ENCODE assay signal across 8 cellular contexts in the genomic region with DNA sequence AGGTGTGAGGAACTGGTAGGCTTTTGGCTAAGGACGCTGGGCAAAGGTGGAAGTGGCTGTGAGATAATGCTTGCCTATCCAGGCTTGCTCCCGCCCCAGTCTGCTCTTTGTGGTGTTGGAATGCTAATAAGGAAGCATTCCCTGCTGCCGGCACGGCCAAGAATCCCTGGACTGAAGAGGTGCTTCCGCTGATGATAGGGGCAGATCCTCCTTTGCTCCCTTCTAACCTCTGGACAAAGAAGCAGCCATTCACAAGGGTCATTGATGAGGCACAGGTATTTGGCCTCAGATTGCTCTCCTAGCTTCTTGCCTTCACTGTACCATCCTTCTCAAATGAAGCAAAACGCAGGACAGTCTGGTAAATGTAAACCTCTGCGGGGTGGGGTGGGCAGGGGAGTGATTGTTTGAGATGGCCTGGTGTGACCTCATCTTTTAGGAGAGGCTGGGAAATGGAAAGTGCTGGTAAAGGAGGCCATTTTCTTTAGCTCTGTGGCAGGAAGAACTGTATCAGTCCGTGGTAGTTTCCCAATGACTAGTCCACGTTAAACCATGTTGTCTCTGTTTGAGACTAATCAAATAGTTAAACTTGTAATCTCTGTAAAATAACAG. TPM values are rescaled to one million over a fixed set of nuclear protein-coding genes. Genes with fewer than 3 reads are reported as not detected.
DNase-seq lines count a peak whose midpoint lies in the region; FAIRE-seq and TF ChIP-seq lines count a peak whose summit lies in the region.

No MANE protein-coding gene starts in this region.

- H3K9me3 Mint-ChIP-seq in astrocyte (ENCODE audit: unreplicated experiment): no peaks in the 10 kb centered on the region
- no peaks in the 10 kb centered on the region for H3K9me3 Mint-ChIP-seq in stimulated activated naive CD8-positive, alpha-beta T cell treated with anti-CD3 and anti-CD28 coated beads, Interleukin-15, Interleukin-2, amounts not matched to agents 100 ng/mL and 50 ng/mL, for 24 hours

- peak overlapping the region; percentile 91 for H3K27ac Mint-ChIP-seq in astrocyte (ENCODE audit: unreplicated experiment)
- peak overlapping the region; percentile 99 for H3K27ac Mint-ChIP-seq in stimulated activated naive CD8-positive, alpha-beta T cell treated with anti-CD3 and anti-CD28 coated beads, Interleukin-15, Interleukin-2, amounts not matched to agents 100 ng/mL and 50 ng/mL, for 24 hours

- H3K36me3 ChIP-seq in astrocyte (ENCODE audit: insufficient read depth, low read length): peaks cover 23% of the 10 kb centered on the region

- H3K9ac ChIP-seq in astrocyte (ENCODE audit: low read length): peak overlapping the region; percentile 90

- H3K4me1 ChIP-seq in astrocyte (ENCODE audit: insufficient read depth, low read length): peaks cover 24% of the 10 kb centered on the region

- peak overlapping the region; percentile 96 for H3K4me3 Mint-ChIP-seq in astrocyte (ENCODE audit: unreplicated experiment)
- H3K4me3 Mint-ChIP-seq in stimulated activated naive CD8-positive, alpha-beta T cell treated with anti-CD3 and anti-CD28 coated beads, Interleukin-15, Interleukin-2, amounts not matched to agents 100 ng/mL and 50 ng/mL, for 24 hours: peak overlapping the region; percentile 96

- peaks cover 22% of the 10 kb centered on the region for H3K4me1 Mint-ChIP-seq in astrocyte (ENCODE audit: low read depth, unreplicated experiment)
- peaks cover 60% of the 10 kb centered on the region for H3K4me1 Mint-ChIP-seq in stimulated activated naive CD8-positive, alpha-beta T cell treated with anti-CD3 and anti-CD28 coated beads, Interleukin-15, Interleukin-2, amounts not matched to agents 100 ng/mL and 50 ng/mL, for 24 hours (ENCODE audit: low read depth)

- FAIRE-seq in astrocyte (lab: Jason Lieb, UNC) (no peak), D721Med (lab: Jason Lieb, UNC) (no peak)

- H3K36me3 Mint-ChIP-seq in astrocyte (ENCODE audit: low read depth, unreplicated experiment): peaks cover 12% of the 10 kb centered on the region
- H3K36me3 Mint-ChIP-seq in stimulated activated naive CD8-positive, alpha-beta T cell treated with anti-CD3 and anti-CD28 coated beads, Interleukin-15, Interleukin-2, amounts not matched to agents 100 ng/mL and 50 ng/mL, for 24 hours (ENCODE audit: low read depth): peaks cover 64% of the 10 kb centered on the region

- H3K27ac ChIP-seq in astrocyte (ENCODE audit: low read depth, low read length): peak overlapping the region; percentile 74

- peaks cover 66% of the 10 kb centered on the region for H3K79me2 ChIP-seq in astrocyte (ENCODE audit: insufficient read depth, low read length)

- H3K27me3 Mint-ChIP-seq in astrocyte (ENCODE audit: low read depth, unreplicated experiment): no peaks in the 10 kb centered on the region
- no peaks in the 10 kb centered on the region for H3K27me3 Mint-ChIP-seq in stimulated activated naive CD8-positive, alpha-beta T cell treated with anti-CD3 and anti-CD28 coated beads, Interleukin-15, Interleukin-2, amounts not matched to agents 100 ng/mL and 50 ng/mL, for 24 hours

- H4K20me1 ChIP-seq in astrocyte (ENCODE audit: insufficient read depth, low read length): peaks cover 44% of the 10 kb centered on the region

- peak overlapping the region; percentile 96 for H3K4me3 ChIP-seq in astrocyte (ENCODE audit: insufficient read depth, low read depth, low read length)

- peak; percentile 91 for DNase-seq in ELF-1 (ENCODE audit: low read depth, low spot score)
- DNase-seq in NCI-H2029 (lab: John Stamatoyannopoulos, UW): peak; percentile 27
- no peak for DNase-seq in astrocyte (ENCODE audit: low read depth)
- DNase-seq in islet precursor cell: peak; percentile 93
- DNase-seq in D721Med (ENCODE audit: insufficient read length, low spot score): no peak
- no peak for DNase-seq in amygdala (lab: John Stamatoyannopoulos, UW)
- DNase-seq in SHP77 treated with DMSO at 0.1 percent for 48 hours (lab: John Stamatoyannopoulos, UW): no peak

- no peak for TF ChIP-seq CTCF in astrocyte (IDR thresholded peaks at IDR 0.05; ENCODE audit: insufficient read depth, low read depth, low read length)
- no peak for TF ChIP-seq CTCF in D721Med (IDR thresholded peaks at IDR 0.05; ENCODE audit: insufficient read depth, missing control alignments)

- H3K4me2 ChIP-seq in astrocyte (ENCODE audit: low read length): peak overlapping the region; percentile 99

- no peaks in the 10 kb centered on the region for H3K27me3 ChIP-seq in astrocyte (ENCODE audit: insufficient read depth, low read length)

- no peaks in the 10 kb centered on the region for H3K9me3 ChIP-seq in astrocyte (ENCODE audit: insufficient read depth, low read depth, low read length)

- peak overlapping the region; percentile 30 for H2AFZ ChIP-seq in astrocyte (ENCODE audit: low read depth, low read length)

RNA-seq across cellular contexts. Expression of a gene that starts 1.7 kb away (rescaled TPM):
- total RNA-seq in astrocyte: 706 and 719 TPM in 2 replicates

RNA-seq across cellular contexts. Expression of a gene that starts 18.1 kb away (rescaled TPM):
- total RNA-seq in astrocyte: 37.9 and 38.6 TPM in 2 replicates

RNA-seq across cellular contexts. Expression of a gene that starts 18.3 kb away (rescaled TPM):
- 51.1 and 53.5 TPM in 2 replicates for total RNA-seq in astrocyte

RNA-seq across cellular contexts. Expression of a gene that starts 26.5 kb away (rescaled TPM):
- total RNA-seq in astrocyte: 45.0 and 52.1 TPM in 2 replicates

Comparison
In these comparisons a context has a peak if more than half of its experiments do, and no peak if none do; other contexts are left out.
1. DNase-seq: peak in ELF-1 (single experiment), NCI-H2029 (single experiment) and islet precursor cell (single experiment); none in astrocyte (single experiment), D721Med (single experiment), amygdala (0 of 56) and SHP77 treated with DMSO at 0.1 percent for 48 hours (single experiment).